Comparison of ENCODE assay signal across 30 cellular contexts in genomic region chr7:12982178-12982577, GRCh38.
"Had no signal": no experiment of that assay in that cellular context is flagged by ENCODE, and none has a peak within 500 bp of the region (broad histone marks: within the 10 kb centered on the region; RNA-seq: fewer than 3 reads in every experiment).

No MANE protein-coding gene starts in this region.

- H3K27me3 Mint-ChIP-seq: activated CD4-positive, alpha-beta memory T cell treated with anti-CD3 and anti-CD28 coated beads, Interleukin-2, amount 10 ng/mL, durations not matched to agents 7 days and 5 days; activated CD4-positive, alpha-beta T cell treated with anti-CD3 and anti-CD28 coated beads, Interleukin-2, amount 10 ng/mL, durations not matched to agents 7 days and 5 days had no signal

- FAIRE-seq: astrocyte, bronchial epithelial cell, frontal cortex had no signal

- H3K27ac Mint-ChIP-seq: activated CD4-positive, alpha-beta memory T cell treated with anti-CD3 and anti-CD28 coated beads, Interleukin-2, amount 10 ng/mL, durations not matched to agents 7 days and 5 days; activated CD4-positive, alpha-beta T cell treated with anti-CD3 and anti-CD28 coated beads, Interleukin-2, amount 10 ng/mL, durations not matched to agents 7 days and 5 days; activated naive CD4-positive, alpha-beta T cell treated with anti-CD3 and anti-CD28 coated beads, Interleukin-2, amount 10 ng/mL, durations not matched to agents 7 days and 5 days; activated naive CD8-positive, alpha-beta T cell; activated T-cell treated with anti-CD3 and anti-CD28 coated beads, Interleukin-2, amount 50 U/mL, for 24 hours; activated T-cell treated with anti-CD3 and anti-CD28 coated beads, Interleukin-2, amount 50 U/mL, for 72 hours; dendritic cell treated with granulocyte-macrophage colony-stimulating factor and Interleukin-4, amounts not matched to agents 40 ng/mL and 50 ng/mL, for 4 days; endodermal cell had no signal

- H3K4me3 ChIP-seq: coronary artery, dorsolateral prefrontal cortex had no signal

- H3K36me3 ChIP-seq: brain microvascular endothelial cell had no signal

- H3K27ac ChIP-seq: brain microvascular endothelial cell, coronary artery, dorsolateral prefrontal cortex had no signal

- H3K9me3 Mint-ChIP-seq: activated CD4-positive, alpha-beta memory T cell treated with anti-CD3 and anti-CD28 coated beads, Interleukin-2, amount 10 ng/mL, durations not matched to agents 7 days and 5 days; activated CD4-positive, alpha-beta T cell treated with anti-CD3 and anti-CD28 coated beads, Interleukin-2, amount 10 ng/mL, durations not matched to agents 7 days and 5 days; activated naive CD4-positive, alpha-beta T cell treated with anti-CD3 and anti-CD28 coated beads, Interleukin-2, amount 10 ng/mL, durations not matched to agents 7 days and 5 days; activated T-cell treated with anti-CD3 and anti-CD28 coated beads, Interleukin-2, amount 50 U/mL, for 24 hours; activated T-cell treated with anti-CD3 and anti-CD28 coated beads, Interleukin-2, amount 50 U/mL, for 72 hours; central memory CD8-positive, alpha-beta T cell; dendritic cell treated with granulocyte-macrophage colony-stimulating factor and Interleukin-4, amounts not matched to agents 40 ng/mL and 50 ng/mL, for 4 days; endodermal cell had no signal

- H3K27me3 ChIP-seq: brain microvascular endothelial cell, dorsolateral prefrontal cortex had no signal

- H3K4me1 Mint-ChIP-seq: activated CD4-positive, alpha-beta memory T cell treated with anti-CD3 and anti-CD28 coated beads, Interleukin-2, amount 10 ng/mL, durations not matched to agents 7 days and 5 days; activated CD4-positive, alpha-beta T cell treated with anti-CD3 and anti-CD28 coated beads, Interleukin-2, amount 10 ng/mL, durations not matched to agents 7 days and 5 days; activated naive CD4-positive, alpha-beta T cell treated with anti-CD3 and anti-CD28 coated beads, Interleukin-2, amount 10 ng/mL, durations not matched to agents 7 days and 5 days; central memory CD8-positive, alpha-beta T cell had no signal

- ATAC-seq: activated T-cell treated with anti-CD3 and anti-CD28 coated beads, Interleukin-2, amount 50 U/mL, for 72 hours; esophagus mucosa had no signal

- DNase-seq: activated CD4-positive, alpha-beta memory T cell treated with anti-CD3 and anti-CD28 coated beads, Interleukin-2, amount 10 ng/mL, durations not matched to agents 7 days and 5 days; activated CD4-positive, alpha-beta T cell treated with anti-CD3 and anti-CD28 coated beads for 4 hours; activated CD4-positive, alpha-beta T cell treated with anti-CD3 and anti-CD28 coated beads, Interleukin-2, amount 10 ng/mL, durations not matched to agents 7 days and 5 days; activated CD4-positive, alpha-beta T cell treated with anti-CD3 and anti-CD28 coated beads, Interleukin-2, amount 50 U/mL, for 4 hours; activated CD4-positive, CD25-positive, alpha-beta regulatory T cell; activated CD4-positive, CD25-positive, alpha-beta regulatory T cell treated with anti-CD3 and anti-CD28 coated beads, Interleukin-2, amount 50 U/mL, for 72 hours; activated CD8-positive, alpha-beta memory T cell treated with anti-CD3 and anti-CD28 coated beads, Interleukin-2, amount 50 U/mL, for 48 hours; activated gamma-delta T cell; activated naive CD4-positive, alpha-beta T cell; activated naive CD4-positive, alpha-beta T cell treated with anti-CD3 and anti-CD28 coated beads, Interleukin-2, amount 10 ng/mL, durations not matched to agents 7 days and 5 days; activated T-cell treated with anti-CD3 and anti-CD28 coated beads for 4 hours; activated T-cell treated with anti-CD3 and anti-CD28 coated beads, Interleukin-2, amount 50 U/mL, for 24 hours; activated T-cell treated with anti-CD3 and anti-CD28 coated beads, Interleukin-2, amount 50 U/mL, for 72 hours; amniotic stem cell; anterior cingulate cortex; brain microvascular endothelial cell; dorsolateral prefrontal cortex; effector memory CD4-positive, alpha-beta T cell; endodermal cell; foreskin fibroblast; head of caudate nucleus; T-helper 2 cell had no signal

- H3K4me3 Mint-ChIP-seq: activated CD4-positive, alpha-beta memory T cell treated with anti-CD3 and anti-CD28 coated beads, Interleukin-2, amount 10 ng/mL, durations not matched to agents 7 days and 5 days; activated CD4-positive, alpha-beta T cell treated with anti-CD3 and anti-CD28 coated beads, Interleukin-2, amount 10 ng/mL, durations not matched to agents 7 days and 5 days; activated naive CD4-positive, alpha-beta T cell treated with anti-CD3 and anti-CD28 coated beads, Interleukin-2, amount 10 ng/mL, durations not matched to agents 7 days and 5 days; activated naive CD8-positive, alpha-beta T cell; activated T-cell treated with anti-CD3 and anti-CD28 coated beads, Interleukin-2, amount 50 U/mL, for 24 hours; activated T-cell treated with anti-CD3 and anti-CD28 coated beads, Interleukin-2, amount 50 U/mL, for 72 hours; central memory CD8-positive, alpha-beta T cell; dendritic cell treated with granulocyte-macrophage colony-stimulating factor and Interleukin-4, amounts not matched to agents 40 ng/mL and 50 ng/mL, for 4 days; endodermal cell had no signal

- H3K36me3 Mint-ChIP-seq: activated naive CD4-positive, alpha-beta T cell treated with anti-CD3 and anti-CD28 coated beads, Interleukin-2, amount 10 ng/mL, durations not matched to agents 7 days and 5 days; activated naive CD8-positive, alpha-beta T cell had no signal
